Comparison of ENCODE assay signal across 8 cellular contexts in the genomic region with DNA sequence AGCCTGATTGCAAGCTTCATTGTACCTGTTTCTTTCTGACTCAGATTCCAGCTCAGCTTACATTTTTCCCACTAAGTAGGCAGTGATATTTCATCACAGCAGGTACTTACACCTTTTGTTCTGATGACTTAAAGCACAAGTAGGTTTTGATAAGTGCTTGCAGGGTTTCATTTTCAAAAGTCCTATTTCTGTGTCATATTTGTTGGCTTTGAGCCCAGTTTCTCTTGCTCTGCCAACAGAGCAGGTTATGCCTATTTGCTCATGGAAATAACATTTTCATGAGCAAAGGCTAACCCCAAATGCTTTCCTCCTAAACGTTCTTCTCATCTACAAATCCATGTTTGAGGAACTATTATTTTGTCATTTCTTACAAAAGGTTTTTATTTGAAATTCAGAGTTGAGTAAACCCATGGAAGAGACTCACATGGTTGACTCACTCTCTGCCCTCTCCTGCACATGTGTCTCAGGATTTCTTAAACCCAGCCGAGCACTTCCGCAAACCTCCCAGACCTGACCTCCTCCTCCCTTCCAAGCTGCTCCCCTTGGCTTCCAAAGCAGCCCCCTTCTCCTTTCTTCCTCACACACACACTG. TPM values are rescaled to one million over a fixed set of nuclear protein-coding genes. Genes with fewer than 3 reads are reported as not detected.
A peak's percentile ranks its signal among the peaks of the same experiment; 100 is the strongest.
DNase-seq lines count a peak whose midpoint lies in the region; ATAC-seq, FAIRE-seq and TF ChIP-seq lines count a peak whose summit lies in the region.

No MANE protein-coding gene starts in this region.

- TF ChIP-seq CTCF in K562 (IDR thresholded peaks at IDR 0.05 in 2 of 3, conservative IDR thresholded peaks at IDR 0.05 in 1 of 3; ENCODE audit: insufficient read depth in 2 of 3, low read depth in 1 of 3, low read length in 3 of 3): no peak

- H3K27ac Mint-ChIP-seq in CD4-positive, CD25-positive, alpha-beta regulatory T cell: peak overlapping the region; percentile 92 to 99 (median 97)
- H3K27ac Mint-ChIP-seq in memory B cell: peak overlapping the region; percentile 84

- peak in 1 of 3 donors; percentile 81 for DNase-seq in CD4-positive, CD25-positive, alpha-beta regulatory T cell
- DNase-seq in NCI-H510A treated with DMSO at 0.1 percent for 48 hours (lab: John Stamatoyannopoulos, UW): peak; percentile 80
- DNase-seq in K562 (ENCODE audit: extremely low read depth in 1 of 4, low spot score in 3 of 4): peak in 1 of 4 experiments; percentile 26
- no peak for DNase-seq in memory B cell (ENCODE audit: low spot score in 2 of 2)
- no peak for DNase-seq in HuH-7 (ENCODE audit: low spot score)
- DNase-seq in COLO829 (ENCODE audit: low spot score): no peak

- FAIRE-seq in K562 (lab: Jason Lieb, UNC): no peak

- H3K27me3 Mint-ChIP-seq in CD4-positive, CD25-positive, alpha-beta regulatory T cell: no peaks in the 10 kb centered on the region
- H3K27me3 Mint-ChIP-seq in memory B cell: no peaks in the 10 kb centered on the region

- intact Hi-C loops in K562 (cut with micrococcal nuclease): no loop called here

- no peaks in the 10 kb centered on the region for H3K9me1 ChIP-seq in K562 (ENCODE audit: control insufficient read depth, insufficient read depth, low read length)

- no peak for TF ChIP-seq POLR2A in K562 (conservative IDR thresholded peaks at IDR 0.05)

- no peaks in the 10 kb centered on the region for H3K79me2 ChIP-seq in K562 (ENCODE audit: control insufficient read depth, insufficient read depth, low read length)

- no peaks in the 10 kb centered on the region for H3K9me3 ChIP-seq in CD4-positive, CD25-positive, alpha-beta regulatory T cell (ENCODE audit: control insufficient read depth in 2 of 2, low read length in 2 of 2)
- no peaks in the 10 kb centered on the region for H3K9me3 ChIP-seq in K562 (replicated peaks; ENCODE audit: control insufficient read depth, insufficient read depth, low read depth, low read length)

- H3K4me1 ChIP-seq in CD4-positive, CD25-positive, alpha-beta regulatory T cell (ENCODE audit: control insufficient read depth, insufficient read depth, low read length, poor library complexity, severe bottlenecking): peaks cover 41% of the 10 kb centered on the region
- peaks cover 0 to 22% of the 10 kb centered on the region in 2 experiments; a peak in 4 of 5 replicates for H3K4me1 ChIP-seq in K562 (replicated peaks in 1 of 2; ENCODE audit: control insufficient read depth in 2 of 2, insufficient read depth in 2 of 2, low read length in 2 of 2)

- H3K4me2 ChIP-seq in K562 (ENCODE audit: insufficient read depth, low read length): no peak overlapping the region; the same call in 1 of the 2 replicates

- POLR2A ChIA-PET in K562 (lab: Yijun Ruan, JAX): no interaction called here

- no peaks in the 10 kb centered on the region for H4K20me1 ChIP-seq in K562 (replicated peaks; ENCODE audit: control insufficient read depth, insufficient read depth, low read length)

- CTCF ChIA-PET in K562 (lab: Yijun Ruan, JAX; ENCODE audit: low intra/inter-chr PET ratio): no interaction called here

- peak overlapping the region; percentile 29; the same call in 1 of the 2 replicates for H2AFZ ChIP-seq in K562 (ENCODE audit: low read depth, low read length)

- in situ Hi-C loops in K562 (cut with MboI): no loop called here

- 19% methylated on average over 3 of the region's 3 CpGs for WGBS in K562 (ENCODE audit: insufficient coverage, low coverage, missing lambda C conversion rate)

- H3K36me3 ChIP-seq in CD4-positive, CD25-positive, alpha-beta regulatory T cell (ENCODE audit: control insufficient read depth, insufficient read depth, low read length): no peaks in the 10 kb centered on the region
- H3K36me3 ChIP-seq in K562 (ENCODE audit: control insufficient read depth, insufficient read depth, low read length): no peaks in the 10 kb centered on the region

- TF ChIP-seq EP300 in K562 (IDR thresholded peaks at IDR 0.05; ENCODE audit: low read length): no peak

- H3K4me3 Mint-ChIP-seq in CD4-positive, CD25-positive, alpha-beta regulatory T cell: peak overlapping the region; percentile 17 to 84 (median 82)
- H3K4me3 Mint-ChIP-seq in memory B cell: peak overlapping the region; percentile 41

- no TSS peak for BruUV-seq in K562 (replicated peaks; lab: Mats Ljungman, UMichigan)

- H3K9ac ChIP-seq in K562 (ENCODE audit: insufficient read depth in 1 of 2, low read depth in 2 of 2, low read length in 2 of 2): no peak overlapping the region

- H3K4me1 Mint-ChIP-seq in CD4-positive, CD25-positive, alpha-beta regulatory T cell: peaks cover 24 to 58% (median 32%) of the 10 kb centered on the region in 4 donors
- H3K4me1 Mint-ChIP-seq in memory B cell: peaks cover 41% of the 10 kb centered on the region

- peak overlapping the region; percentile 79 for H3K4me3 ChIP-seq in CD4-positive, CD25-positive, alpha-beta regulatory T cell (ENCODE audit: low read depth, low read length)
- H3K4me3 ChIP-seq in K562: no peak overlapping the region

- peak; percentile 33 to 51 for ATAC-seq in CD4-positive, CD25-positive, alpha-beta regulatory T cell (ENCODE audit: low read depth in 2 of 2)
- peak; percentile 57 for ATAC-seq in GM19043 (IDR thresholded peaks at IDR 0.05; ENCODE audit: low read depth, unreplicated experiment)
- ATAC-seq in HG03378 (IDR thresholded peaks at IDR 0.05; ENCODE audit: unreplicated experiment): peak; percentile 83
- ATAC-seq in K562: peak; percentile 64
- ATAC-seq in memory B cell (ENCODE audit: low read depth): peak; percentile 31

- no peaks in the 10 kb centered on the region for H3K36me3 Mint-ChIP-seq in CD4-positive, CD25-positive, alpha-beta regulatory T cell
- H3K36me3 Mint-ChIP-seq in memory B cell: no peaks in the 10 kb centered on the region

- no peak for TF ChIP-seq RAD21 in K562 (CRISPR knock-in tag; conservative IDR thresholded peaks at IDR 0.05 in 1 of 2, IDR thresholded peaks at IDR 0.05 in 1 of 2)

- H3K27me3 ChIP-seq in CD4-positive, CD25-positive, alpha-beta regulatory T cell (ENCODE audit: control insufficient read depth, insufficient read depth, low read length): no peaks in the 10 kb centered on the region
- H3K27me3 ChIP-seq in K562 (ENCODE audit: control insufficient read depth in 2 of 2, insufficient read depth in 2 of 2, low read length in 2 of 2): no peaks in the 10 kb centered on the region

- peaks cover 0 to 4% (median 0%) of the 10 kb centered on the region in 7 donors for H3K9me3 Mint-ChIP-seq in CD4-positive, CD25-positive, alpha-beta regulatory T cell
- H3K9me3 Mint-ChIP-seq in memory B cell: no peaks in the 10 kb centered on the region

- H3K27ac ChIP-seq in CD4-positive, CD25-positive, alpha-beta regulatory T cell (ENCODE audit: insufficient read depth, low read length, poor library complexity, severe bottlenecking): peak overlapping the region; percentile 61
- no peak overlapping the region for H3K27ac ChIP-seq in K562 (ENCODE audit: extremely low read depth, low read depth, low read length)

TF ChIP-seq in K562, 482 proteins besides CTCF, POLR2A, EP300 and RAD21 (continues in another document):
- TF ChIP-seq SPI1 (IDR thresholded peaks at IDR 0.05; ENCODE audit: borderline replicate concordance, low read depth, low read length) (peak; percentile 81), WHSC1 (IDR thresholded peaks at IDR 0.05; ENCODE audit: low read length) (no peak), FOSL1 (tag; conservative IDR thresholded peaks at IDR 0.05) (peak; percentile 70), NFIC (IDR thresholded peaks at IDR 0.05) (peak; percentile 86), ZBTB8A (IDR thresholded peaks at IDR 0.05; ENCODE audit: partially characterized antibody) (no peak)

RNA-seq across cellular contexts. Expression of gene LTA4H, which starts 12.3 kb away (rescaled TPM):
- 38.1 TPM for total RNA-seq in CD4-positive, CD25-positive, alpha-beta regulatory T cell
- polyA plus RNA-seq in CD4-positive, CD25-positive, alpha-beta regulatory T cell: 10 to 100 TPM; 63.0 to 79.1 (median 71.3) TPM
- 12.4 and 32.0 TPM in 2 replicates for total RNA-seq in K562 (2011; cell fraction: chromatin; rRNA removed; ENCODE audit: low replicate concordance)
- total RNA-seq in K562 (2011; cell fraction: nucleolus; rRNA removed): 6.5 and 7.2 TPM in 2 replicates
- total RNA-seq in K562 (2011; cell fraction: nucleoplasm; rRNA removed): 15.5 and 30.9 TPM in 2 replicates
- 25.2 and 27.8 TPM in 2 replicates for total RNA-seq in K562 (2014; rRNA removed)
- total RNA-seq in K562 (2014; rRNA removed; fragmentation: Illumina TruSeq; extraction: Trizol): 42.9 and 47.0 TPM in 2 replicates
- 39.2 and 40.5 TPM in 2 replicates for total RNA-seq in K562 (2015; rRNA removed; fragmentation: Illumina TruSeq; extraction: Trizol)
- total RNA-seq in K562 (2021): 32.9 and 33.2 TPM in 2 replicates
- polyA plus RNA-seq in K562 (2011; rRNA removed): 39.3 and 57.4 TPM in 2 replicates
- polyA plus RNA-seq in K562 (2011; cell fraction: cytosol; rRNA removed): 16.1 and 28.4 TPM in 2 replicates
- 21.6 and 26.4 TPM in 2 replicates for polyA plus RNA-seq in K562 (2011; cell fraction: nucleus; rRNA removed)
- 33.7 and 49.1 TPM in 2 replicates for polyA plus RNA-seq in K562 (2012)
- 45.8 and 58.1 TPM in 2 replicates for polyA plus RNA-seq in K562 (2014; fragmentation: Illumina TruSeq; extraction: Trizol)
- 10 to 100 TPM; 37.6 to 46.8 TPM for polyA plus RNA-seq in K562 (2014; fragmentation: Nextera tagmentation; extraction: Ambion mirVana)
- polyA plus RNA-seq in K562 (2014; rRNA removed): 35.7 and 42.9 TPM in 2 replicates
- polyA minus RNA-seq in K562 (2011; rRNA and poly(A)+ RNA removed): 38.7 and 44.6 TPM in 2 replicates
- 16.6 and 19.8 TPM in 2 replicates for polyA minus RNA-seq in K562 (2011; cell fraction: cytosol; rRNA and poly(A)+ RNA removed)
- 11.7 and 15.2 TPM in 2 replicates for polyA minus RNA-seq in K562 (2011; cell fraction: nucleus; rRNA and poly(A)+ RNA removed)

RNA-seq across cellular contexts. Expression of gene HAL, which starts 51.6 kb away (rescaled TPM):
- total RNA-seq in CD4-positive, CD25-positive, alpha-beta regulatory T cell: 0.57 TPM
- not detected for polyA plus RNA-seq in CD4-positive, CD25-positive, alpha-beta regulatory T cell
- 0.90 and 1.3 TPM in 2 replicates for total RNA-seq in K562 (2011; cell fraction: chromatin; rRNA removed; ENCODE audit: low replicate concordance)
- not detected in 2 replicates for total RNA-seq in K562 (2011; cell fraction: nucleolus; rRNA removed)
- 2.4 TPM in 1 of 2 replicates, not detected in the other for total RNA-seq in K562 (2011; cell fraction: nucleoplasm; rRNA removed)
- total RNA-seq in K562 (2014; rRNA removed): not detected in 2 replicates
- total RNA-seq in K562 (2014; rRNA removed; fragmentation: Illumina TruSeq; extraction: Trizol): not detected in 2 replicates
- 0.04 TPM in 1 of 2 replicates, not detected in the other for total RNA-seq in K562 (2015; rRNA removed; fragmentation: Illumina TruSeq; extraction: Trizol)
- 0.20 TPM in 1 of 2 replicates, not detected in the other for total RNA-seq in K562 (2021)
- 0.03 and 0.36 TPM in 2 replicates for polyA plus RNA-seq in K562 (2011; rRNA removed)
- 0.03 TPM in 1 of 2 replicates, not detected in the other for polyA plus RNA-seq in K562 (2011; cell fraction: cytosol; rRNA removed)
- polyA plus RNA-seq in K562 (2011; cell fraction: nucleus; rRNA removed): 0.34 and 0.76 TPM in 2 replicates
- polyA plus RNA-seq in K562 (2012): 0.09 and 0.12 TPM in 2 replicates
- polyA plus RNA-seq in K562 (2014; fragmentation: Illumina TruSeq; extraction: Trizol): 0.03 and 0.04 TPM in 2 replicates
- polyA plus RNA-seq in K562 (2014; fragmentation: Nextera tagmentation; extraction: Ambion mirVana): not detected
- 0.28 TPM in 1 of 2 replicates, not detected in the other for polyA plus RNA-seq in K562 (2014; rRNA removed)
- polyA minus RNA-seq in K562 (2011; rRNA and poly(A)+ RNA removed): not detected in 2 replicates
- not detected in 2 replicates for polyA minus RNA-seq in K562 (2011; cell fraction: cytosol; rRNA and poly(A)+ RNA removed)
- polyA minus RNA-seq in K562 (2011; cell fraction: nucleus; rRNA and poly(A)+ RNA removed): not detected in 2 replicates

Comparison
In these comparisons a context has a peak if more than half of its experiments do, and no peak if none do; other contexts are left out.
1. ATAC-seq: peak in every context shown above with its lines; median percentile 83 in HG03378; 64 in K562; 57 in GM19043; 42 in CD4-positive, CD25-positive, alpha-beta regulatory T cell; 31 in memory B cell.